ENCODE assay signal across 19 cellular contexts in the genomic region with DNA sequence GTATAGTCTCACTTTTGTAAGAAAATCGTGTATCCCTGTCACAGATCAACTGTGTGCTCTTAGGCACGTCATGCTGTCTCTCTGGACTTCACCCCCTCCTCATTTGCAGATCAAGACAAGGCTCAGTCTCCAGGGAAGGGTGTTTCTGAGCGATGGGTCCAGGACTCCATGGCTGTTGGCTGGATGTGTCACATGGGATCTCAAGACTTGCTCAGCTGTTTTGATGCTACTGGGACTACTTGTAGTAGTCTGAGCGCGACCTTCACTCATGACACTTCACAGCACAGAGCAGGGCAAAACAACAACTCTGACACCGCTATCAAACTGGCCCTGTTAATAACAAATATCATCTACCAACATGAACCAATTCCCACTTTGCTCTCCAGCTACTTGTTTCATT. TPM values are rescaled to one million over a fixed set of nuclear protein-coding genes. Genes with fewer than 3 reads are reported as not detected.
"Had no signal": no experiment of that assay in that cellular context is flagged by ENCODE, and none has a peak within 500 bp of the region (broad histone marks: within the 10 kb centered on the region; RNA-seq: fewer than 3 reads in every experiment).

No MANE protein-coding gene starts in this region.

- H3K27ac Mint-ChIP-seq: memory B cell; naive thymus-derived CD8-positive, alpha-beta T cell; T-cell had no signal

- DNase-seq: activated CD4-positive, alpha-beta T cell treated with anti-CD3 and anti-CD28 coated beads, Interleukin-2, amount 50 U/mL, for 4 hours; activated CD4-positive, CD25-positive, alpha-beta regulatory T cell treated with anti-CD3 and anti-CD28 coated beads, Interleukin-2, amount 50 U/mL, for 72 hours; activated effector memory CD4-positive, alpha-beta T cell treated with Interleukin-2 at 50 U/mL for 16 hours; activated naive CD4-positive, alpha-beta T cell treated with anti-CD3 and anti-CD28 coated beads, Interleukin-2, amount 50 U/mL, for 16 hours; hypothalamus; kidney; left ventricle myocardium inferior; naive thymus-derived CD8-positive, alpha-beta T cell; occipital lobe; stimulated activated CD4-positive, alpha-beta T cell treated with anti-CD3 and anti-CD28 coated beads, Interleukin-15, amount 100 ng/mL, for 24 hours; stimulated activated CD4-positive, alpha-beta T cell treated with anti-CD3 and anti-CD28 coated beads, Interleukin-4, amount 100 ng/mL, for 1 hour; stimulated activated naive CD4-positive, alpha-beta T cell; T-cell; uterus had no signal

- H3K9me3 Mint-ChIP-seq: memory B cell; naive thymus-derived CD8-positive, alpha-beta T cell; T-cell had no signal

- H3K4me3 ChIP-seq: cardiac muscle cell, left ventricle myocardium inferior, tibial nerve, uterus had no signal

- H3K36me3 ChIP-seq: left ventricle myocardium inferior, uterus had no signal

- H3K4me1 Mint-ChIP-seq: memory B cell; naive thymus-derived CD8-positive, alpha-beta T cell; T-cell had no signal

- H3K36me3 Mint-ChIP-seq: memory B cell; naive thymus-derived CD8-positive, alpha-beta T cell; T-cell had no signal

- H3K9me3 ChIP-seq: left ventricle myocardium inferior, tibial nerve, uterus had no signal

- H3K4me1 ChIP-seq: uterus had no signal

- ATAC-seq: esophagus mucosa; naive thymus-derived CD8-positive, alpha-beta T cell; T-cell had no signal

- FAIRE-seq: colon, kidney had no signal

- H3K27me3 ChIP-seq: cardiac muscle cell, tibial nerve, uterus had no signal

- H3K4me3 Mint-ChIP-seq: memory B cell; naive thymus-derived CD8-positive, alpha-beta T cell; T-cell had no signal

- H3K27ac ChIP-seq: cardiac muscle cell, left ventricle myocardium inferior, tibial nerve, uterus had no signal

RNA-seq across cellular contexts. Expression of a gene that starts 36.2 kb away (rescaled TPM):
- total RNA-seq: naive thymus-derived CD8-positive, alpha-beta T cell had no signal
